In the genomic region with DNA sequence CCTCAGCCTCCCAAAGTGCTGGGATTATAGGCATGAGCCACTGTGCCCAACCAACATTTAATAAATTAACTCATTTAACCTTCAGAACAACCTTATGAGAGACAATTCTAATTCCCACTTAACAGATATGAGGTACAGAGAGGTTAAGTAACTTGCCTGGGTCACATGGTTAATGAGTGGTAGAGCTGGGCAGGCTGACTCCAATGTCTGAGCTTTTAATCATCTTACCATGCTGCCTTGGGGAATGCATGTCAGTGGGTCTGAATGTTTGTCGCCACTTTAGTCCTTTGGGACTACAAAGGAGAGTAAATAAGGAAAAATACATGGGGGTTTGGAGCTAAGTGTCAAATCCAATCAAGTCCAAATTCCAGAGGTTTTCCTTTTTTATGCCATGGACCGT, we compare ENCODE assay signal across 24 cellular contexts.
"Had no signal": no experiment of that assay in that cellular context is flagged by ENCODE, and none has a peak within 500 bp of the region (broad histone marks: within the 10 kb centered on the region; RNA-seq: fewer than 3 reads in every experiment).

No MANE protein-coding gene starts in this region.

- H3K27me3 ChIP-seq: body of pancreas, gastrocnemius medialis, pancreas, sigmoid colon, upper lobe of left lung had no signal

- H3K9me3 Mint-ChIP-seq: activated naive CD4-positive, alpha-beta T cell treated with anti-CD3 and anti-CD28 coated beads for 36 hours; activated naive CD8-positive, alpha-beta T cell treated with anti-CD3 and anti-CD28 coated beads, Interleukin-2, amount 10 ng/mL, durations not matched to agents 7 days and 5 days; activated T-cell treated with anti-CD3 and anti-CD28 coated beads, Interleukin-2, amount 50 U/mL, for 72 hours had no signal

- DNase-seq: activated CD4-positive, alpha-beta memory T cell treated with anti-CD3 and anti-CD28 coated beads for 36 hours; activated CD4-positive, alpha-beta T cell treated with anti-CD3 and anti-CD28 coated beads for 48 hours; activated effector memory CD4-positive, alpha-beta T cell treated with Interleukin-2 at 50 U/mL for 16 hours; activated naive CD4-positive, alpha-beta T cell treated with anti-CD3 and anti-CD28 coated beads for 36 hours; activated naive CD8-positive, alpha-beta T cell treated with anti-CD3 and anti-CD28 coated beads, Interleukin-2, amount 10 ng/mL, durations not matched to agents 7 days and 5 days; activated T-cell treated with anti-CD3 and anti-CD28 coated beads, Interleukin-2, amount 50 U/mL, for 72 hours; body of pancreas; dermis blood vessel endothelial cell; effector CD8-positive, alpha-beta T cell; gastrocnemius medialis; hippocampal formation; kidney glomerular epithelial cell; left ventricle myocardium superior; midbrain; pancreas; sigmoid colon; stimulated activated CD4-positive, alpha-beta T cell treated with anti-CD3 and anti-CD28 coated beads, Interleukin-2, amount 100 ng/mL, for 48 hours; stimulated activated CD8-positive, alpha-beta memory T cell treated with anti-CD3 and anti-CD28 coated beads, Interleukin-4, amount 100 ng/mL, for 48 hours; stimulated activated naive CD4-positive, alpha-beta T cell; upper lobe of left lung had no signal

- H3K4me3 Mint-ChIP-seq: activated CD4-positive, alpha-beta memory T cell treated with anti-CD3 and anti-CD28 coated beads for 36 hours; activated naive CD4-positive, alpha-beta T cell treated with anti-CD3 and anti-CD28 coated beads for 36 hours; activated naive CD8-positive, alpha-beta T cell treated with anti-CD3 and anti-CD28 coated beads, Interleukin-2, amount 10 ng/mL, durations not matched to agents 7 days and 5 days; activated T-cell treated with anti-CD3 and anti-CD28 coated beads, Interleukin-2, amount 50 U/mL, for 72 hours; nephron; T-helper 1 cell treated with Interleukin-12 subunit alpha and Interleukin-12 subunit beta and Interleukin-4 antibody, amounts not matched to agents 30 μg/mL and 1 μg/mL, for 36 hours had no signal

- ATAC-seq: activated T-cell treated with anti-CD3 and anti-CD28 coated beads, Interleukin-2, amount 50 U/mL, for 72 hours; body of pancreas; esophagus mucosa; gastrocnemius medialis; left ventricle myocardium superior; pancreas had no signal

- H3K36me3 ChIP-seq: gastrocnemius medialis, pancreas, sigmoid colon, thoracic aorta, upper lobe of left lung had no signal

- H3K27ac Mint-ChIP-seq: activated CD4-positive, alpha-beta memory T cell treated with anti-CD3 and anti-CD28 coated beads for 36 hours; activated naive CD4-positive, alpha-beta T cell treated with anti-CD3 and anti-CD28 coated beads for 36 hours; activated naive CD8-positive, alpha-beta T cell treated with anti-CD3 and anti-CD28 coated beads, Interleukin-2, amount 10 ng/mL, durations not matched to agents 7 days and 5 days; activated T-cell treated with anti-CD3 and anti-CD28 coated beads, Interleukin-2, amount 50 U/mL, for 72 hours; T-helper 1 cell treated with Interleukin-12 subunit alpha and Interleukin-12 subunit beta and Interleukin-4 antibody, amounts not matched to agents 30 μg/mL and 1 μg/mL, for 36 hours had no signal

- H3K27ac ChIP-seq: body of pancreas, gastrocnemius medialis, pancreas, sigmoid colon, thoracic aorta, upper lobe of left lung had no signal

- H3K4me1 ChIP-seq: body of pancreas, gastrocnemius medialis, pancreas, sigmoid colon had no signal

- H3K4me1 Mint-ChIP-seq: activated naive CD8-positive, alpha-beta T cell treated with anti-CD3 and anti-CD28 coated beads, Interleukin-2, amount 10 ng/mL, durations not matched to agents 7 days and 5 days; nephron had no signal

- H3K4me3 ChIP-seq: body of pancreas, gastrocnemius medialis, pancreas, sigmoid colon, thoracic aorta, upper lobe of left lung had no signal

- H3K9me3 ChIP-seq: body of pancreas, gastrocnemius medialis, pancreas, sigmoid colon, thoracic aorta had no signal
